ENCODE assay signal across 23 cellular contexts in the genomic region with DNA sequence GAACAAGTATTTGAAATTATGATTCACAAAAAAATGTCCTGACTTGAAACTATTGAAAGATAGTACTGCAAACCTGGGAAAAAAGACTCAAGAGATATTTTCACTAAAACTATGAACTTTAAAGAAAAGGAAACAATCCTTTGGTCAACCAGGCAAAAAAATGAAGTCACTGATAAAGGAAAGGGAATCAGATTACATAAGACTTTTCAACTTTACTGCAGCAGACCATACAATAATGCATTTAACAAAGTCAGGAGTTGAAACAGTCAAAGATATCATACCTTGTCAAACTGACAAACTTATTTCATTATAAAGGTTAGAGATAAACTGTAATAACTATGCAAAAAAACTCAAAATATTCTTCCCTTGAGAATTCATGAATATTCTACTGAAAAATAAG.
"Had no signal": no experiment of that assay in that cellular context is flagged by ENCODE, and none has a peak within 500 bp of the region (broad histone marks: within the 10 kb centered on the region; RNA-seq: fewer than 3 reads in every experiment).

No MANE protein-coding gene starts in this region.

- H3K9me3 ChIP-seq: neutrophil, pancreas, prostate gland, right lobe of liver, sigmoid colon, stomach, suprapubic skin, testis, tibial artery, transverse colon, upper lobe of right lung, uterus had no signal

- H3K4me1 ChIP-seq: pancreas, prostate gland, right lobe of liver, sigmoid colon, stomach, testis, tibial artery, transverse colon, upper lobe of right lung, uterus had no signal

- DNase-seq: naive thymus-derived CD4-positive, alpha-beta T cell; natural killer cell; nucleus accumbens; pancreas; right cardiac atrium; right lobe of liver; sigmoid colon; small intestine; stimulated activated CD4-positive, alpha-beta T cell treated with anti-CD3 and anti-CD28 coated beads, Interleukin-15, amount 100 ng/mL, for 24 hours; stimulated activated CD4-positive, alpha-beta T cell treated with anti-CD3 and anti-CD28 coated beads, Interleukin-2, amount 100 ng/mL, for 24 hours; stimulated activated CD4-positive, alpha-beta T cell treated with anti-CD3 and anti-CD28 coated beads, Interleukin-2, amount 100 ng/mL, for 48 hours; stimulated activated CD4-positive, alpha-beta T cell treated with anti-CD3 and anti-CD28 coated beads, Interleukin-4, amount 100 ng/mL, for 24 hours; stimulated activated naive B cell treated with anti-CD40 and anti-IgM and Interleukin-4, amounts not matched to agents 10 μg/mL and 1 μg/mL and 100 μg/mL, for 72 hours; stimulated activated naive CD4-positive, alpha-beta T cell treated with Interleukin-2 at 50 U/mL for 16 hours; stomach; testis; tibial artery; transverse colon; upper lobe of right lung; uterus had no signal

- H3K4me3 ChIP-seq: pancreas, prostate gland, right lobe of liver, sigmoid colon, stomach, suprapubic skin, testis, tibial artery, transverse colon, upper lobe of right lung, uterus had no signal

- H3K27me3 ChIP-seq: neutrophil, pancreas, right lobe of liver, sigmoid colon, stomach, suprapubic skin, testis, tibial artery, transverse colon, upper lobe of right lung, uterus had no signal

- FAIRE-seq: small intestine had no signal

- H3K36me3 ChIP-seq: neutrophil, pancreas, prostate gland, right lobe of liver, sigmoid colon, stomach, suprapubic skin, tibial artery, transverse colon, upper lobe of right lung, uterus had no signal

- H3K27ac ChIP-seq: neutrophil, pancreas, prostate gland, right lobe of liver, sigmoid colon, stomach, suprapubic skin, testis, tibial artery, transverse colon, upper lobe of right lung, uterus had no signal
